2 cellular contexts compared by ENCODE assay signal in the genomic region with DNA sequence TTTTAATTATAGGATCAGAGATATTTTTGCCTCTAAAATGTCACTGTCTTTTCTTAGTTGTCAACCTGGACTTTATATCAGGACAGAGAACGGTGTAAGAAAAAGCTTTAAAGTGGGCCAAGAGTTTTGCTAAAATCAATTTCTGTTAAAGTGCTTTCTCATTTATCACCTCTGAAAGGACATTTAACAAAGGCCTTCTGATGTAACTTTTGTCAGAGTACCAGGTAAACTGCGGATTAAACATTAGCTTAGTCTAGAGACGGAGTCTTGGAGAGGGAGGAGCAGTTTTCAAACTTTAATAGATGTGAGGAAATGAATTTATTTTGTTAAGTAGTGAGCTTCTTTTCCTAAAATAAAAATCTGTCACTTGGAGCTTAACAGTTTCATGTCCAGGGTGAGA.
TF ChIP-seq lines count a peak whose summit lies in the region.

No MANE protein-coding gene starts in this region.

TF ChIP-seq in A549, 52 proteins besides CTCF, POLR2A, EP300 and RAD21:
- TF ChIP-seq CHD4 (IDR thresholded peaks at IDR 0.05; ENCODE audit: borderline replicate concordance) (no peak), SREBF2 (IDR thresholded peaks at IDR 0.05) (no peak), RFX5 (IDR thresholded peaks at IDR 0.05) (no peak), CHD2 (IDR thresholded peaks at IDR 0.05; ENCODE audit: low read length, partially characterized antibody) (no peak), TFCP2L1 (CRISPR knock-in tag; IDR thresholded peaks at IDR 0.05) (no peak), JUN (IDR thresholded peaks at IDR 0.05) (no peak), RNF2 (IDR thresholded peaks at IDR 0.05; ENCODE audit: borderline replicate concordance, low read depth) (no peak), HOXB13 (CRISPR knock-in tag; IDR thresholded peaks at IDR 0.05; ENCODE audit: low read depth) (no peak), MAFK (IDR thresholded peaks at IDR 0.05; ENCODE audit: partially characterized antibody) (no peak), HOXB5 (CRISPR knock-in tag; IDR thresholded peaks at IDR 0.05) (no peak), TP53 (CRISPR knock-in tag; IDR thresholded peaks at IDR 0.05) (no peak), FOXS1 (CRISPR knock-in tag; IDR thresholded peaks at IDR 0.05) (no peak), FOSB (CRISPR knock-in tag; IDR thresholded peaks at IDR 0.05) (no peak), HEYL (CRISPR knock-in tag; IDR thresholded peaks at IDR 0.05) (no peak), ZSCAN20 (CRISPR knock-in tag; IDR thresholded peaks at IDR 0.05) (no peak)
- TF ChIP-seq, protein P1, sequence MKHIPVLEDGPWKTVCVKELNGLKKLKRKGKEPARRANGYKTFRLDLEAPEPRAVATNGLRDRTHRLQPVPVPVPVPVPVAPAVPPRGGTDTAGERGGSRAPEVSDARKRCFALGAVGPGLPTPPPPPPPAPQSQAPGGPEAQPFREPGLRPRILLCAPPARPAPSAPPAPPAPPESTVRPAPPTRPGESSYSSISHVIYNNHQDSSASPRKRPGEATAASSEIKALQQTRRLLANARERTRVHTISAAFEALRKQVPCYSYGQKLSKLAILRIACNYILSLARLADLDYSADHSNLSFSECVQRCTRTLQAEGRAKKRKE (CRISPR knock-in tag; IDR thresholded peaks at IDR 0.05; ENCODE audit: low read depth): no peak
- TF ChIP-seq, protein P2, sequence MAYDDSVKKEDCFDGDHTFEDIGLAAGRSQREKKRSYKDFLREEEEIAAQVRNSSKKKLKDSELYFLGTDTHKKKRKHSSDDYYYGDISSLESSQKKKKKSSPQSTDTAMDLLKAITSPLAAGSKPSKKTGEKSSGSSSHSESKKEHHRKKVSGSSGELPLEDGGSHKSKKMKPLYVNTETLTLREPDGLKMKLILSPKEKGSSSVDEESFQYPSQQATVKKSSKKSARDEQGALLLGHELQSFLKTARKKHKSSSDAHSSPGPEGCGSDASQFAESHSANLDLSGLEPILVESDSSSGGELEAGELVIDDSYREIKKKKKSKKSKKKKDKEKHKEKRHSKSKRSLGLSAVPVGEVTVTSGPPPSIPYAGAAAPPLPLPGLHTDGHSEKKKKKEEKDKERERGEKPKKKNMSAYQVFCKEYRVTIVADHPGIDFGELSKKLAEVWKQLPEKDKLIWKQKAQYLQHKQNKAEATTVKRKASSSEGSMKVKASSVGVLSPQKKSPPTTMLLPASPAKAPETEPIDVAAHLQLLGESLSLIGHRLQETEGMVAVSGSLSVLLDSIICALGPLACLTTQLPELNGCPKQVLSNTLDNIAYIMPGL (CRISPR knock-in tag; IDR thresholded peaks at IDR 0.05; ENCODE audit: borderline replicate concordance): no peak
TF ChIP-seq in A549: peak in this region for 0.

TF ChIP-seq in HepG2, 621 proteins besides CTCF, POLR2A, EP300 and RAD21:
- no peak for TF ChIP-seq WIZ (CRISPR knock-in tag; IDR thresholded peaks at IDR 0.05)
- TF ChIP-seq, protein P3, sequence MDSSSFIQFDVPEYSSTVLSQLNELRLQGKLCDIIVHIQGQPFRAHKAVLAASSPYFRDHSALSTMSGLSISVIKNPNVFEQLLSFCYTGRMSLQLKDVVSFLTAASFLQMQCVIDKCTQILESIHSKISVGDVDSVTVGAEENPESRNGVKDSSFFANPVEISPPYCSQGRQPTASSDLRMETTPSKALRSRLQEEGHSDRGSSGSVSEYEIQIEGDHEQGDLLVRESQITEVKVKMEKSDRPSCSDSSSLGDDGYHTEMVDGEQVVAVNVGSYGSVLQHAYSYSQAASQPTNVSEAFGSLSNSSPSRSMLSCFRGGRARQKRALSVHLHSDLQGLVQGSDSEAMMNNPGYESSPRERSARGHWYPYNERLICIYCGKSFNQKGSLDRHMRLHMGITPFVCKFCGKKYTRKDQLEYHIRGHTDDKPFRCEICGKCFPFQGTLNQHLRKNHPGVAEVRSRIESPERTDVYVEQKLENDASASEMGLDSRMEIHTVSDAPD (CRISPR knock-in tag; IDR thresholded peaks at IDR 0.05): no peak
- no peak for TF ChIP-seq RBAK (CRISPR knock-in tag; IDR thresholded peaks at IDR 0.05)
- no peak for TF ChIP-seq REXO4 (CRISPR knock-in tag; IDR thresholded peaks at IDR 0.05; ENCODE audit: borderline replicate concordance)
